ENCODE assay signal across 8 cellular contexts in the genomic region with DNA sequence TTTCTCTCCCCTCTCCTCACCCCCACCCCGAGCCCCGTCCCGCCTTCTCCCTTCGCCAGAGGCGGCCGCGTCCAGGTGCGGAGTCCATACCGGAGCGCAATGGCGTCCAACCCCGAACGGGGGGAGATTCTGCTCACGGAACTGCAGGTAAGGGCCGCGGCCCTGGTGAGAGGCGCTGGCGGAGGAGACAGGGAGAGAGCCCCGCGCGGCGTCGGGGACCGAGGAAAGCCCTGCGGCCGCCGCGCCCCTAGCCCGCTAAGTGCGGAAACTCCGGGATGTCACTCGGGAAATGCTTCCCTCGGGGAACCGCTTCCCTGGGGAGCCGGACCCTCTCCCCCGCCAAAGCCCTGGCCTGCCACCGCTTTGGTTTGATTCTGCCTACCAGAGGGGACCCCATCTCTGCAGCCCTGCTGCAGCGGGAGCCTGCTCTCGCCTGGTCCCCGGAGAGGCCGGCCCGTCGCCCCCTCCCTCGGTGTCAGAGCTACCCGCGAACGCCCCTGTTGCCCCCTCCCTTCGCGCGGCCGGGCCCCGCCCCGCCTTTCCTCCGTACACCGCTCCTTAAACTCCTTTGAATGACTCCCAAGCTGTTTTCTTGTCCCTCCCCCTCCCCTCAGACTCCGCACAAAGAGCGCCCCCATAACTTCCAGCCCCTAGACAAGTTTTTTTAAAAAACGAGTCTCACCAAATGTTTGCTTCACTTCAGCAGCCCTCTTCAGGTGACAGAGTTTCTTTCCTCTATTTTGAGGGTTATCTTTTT. TPM values are rescaled to one million over a fixed set of nuclear protein-coding genes. Genes with fewer than 3 reads are reported as not detected.
A peak's percentile ranks its signal among the peaks of the same experiment; 100 is the strongest.
DNase-seq lines count a peak whose midpoint lies in the region; ATAC-seq and TF ChIP-seq lines count a peak whose summit lies in the region.

No MANE protein-coding gene starts in this region.

- peaks cover 0 to 2% of the 10 kb centered on the region in 2 donors for H3K4me1 ChIP-seq in lung (ENCODE audit: control insufficient read depth in 2 of 2, insufficient read depth in 2 of 2, low read length in 2 of 2)

- H3K27ac ChIP-seq in lung (ENCODE audit: low read depth in 1 of 2, low read length in 1 of 2): peak overlapping the region; percentile 98 to 99

- WGBS in lung, 2 donors: 0 to 1% methylated on average over 35 to 58 of the region's 58 CpGs

- peak overlapping the region; percentile 85 for H3K4me3 ChIP-seq in lung

- DNase-seq in Ammon's horn (ENCODE audit: low spot score) (peak; percentile 50), NCI-H524 (lab: John Stamatoyannopoulos, UW) (peak; percentile 79 to 81), ecto neural progenitor cell (ENCODE audit: low spot score) (peak; percentile 86), lung (ENCODE audit: low spot score) (peak; percentile 61)
- DNase-seq in activated CD4-positive, alpha-beta T cell treated with anti-CD3 and anti-CD28 coated beads, Interleukin-2, amount 50 U/mL, for 1 hour: peak; percentile 40
- peak; percentile 37 for DNase-seq in stimulated activated CD8-positive, alpha-beta memory T cell treated with anti-CD3 and anti-CD28 coated beads, Interleukin-12 subunit alpha, Interleukin-12 subunit beta, amount 100 ng/mL, for 1 hour (ENCODE audit: low read depth)

- no peak for TF ChIP-seq CTCF in lung (IDR thresholded peaks at IDR 0.05; ENCODE audit: control extremely low read depth, extremely low read depth)

- no peaks in the 10 kb centered on the region for H3K27me3 ChIP-seq in lung (ENCODE audit: control insufficient read depth, insufficient read depth)

- peak; percentile 49 for ATAC-seq in GM19023 (IDR thresholded peaks at IDR 0.05; ENCODE audit: unreplicated experiment)
- peak; percentile 41 for ATAC-seq in HG03342 (IDR thresholded peaks at IDR 0.05; ENCODE audit: unreplicated experiment)
- peak; percentile 49 for ATAC-seq in lung (ENCODE audit: insufficient read depth, low FRiP score)

- no peaks in the 10 kb centered on the region for H3K9me3 ChIP-seq in lung (ENCODE audit: control insufficient read depth in 2 of 2, insufficient read depth in 1 of 2, low read length in 1 of 2)

- H3K36me3 ChIP-seq in lung (ENCODE audit: control insufficient read depth in 2 of 2, insufficient read depth in 2 of 2, low read length in 2 of 2): no peaks in the 10 kb centered on the region

RNA-seq across cellular contexts. Expression of a gene that starts 0.6 kb away (rescaled TPM):
- 100 to 1,000 TPM in 1 of 2 donors, 10 to 100 TPM in 1; 33.8 to 130 TPM for total RNA-seq in lung
- polyA plus RNA-seq in lung: 10 to 100 TPM in 1 of 2 donors, 1 to 10 TPM in 1; 9.5 to 15.7 TPM

Comparison
In these comparisons a context has a peak if more than half of its experiments do, and no peak if none do; other contexts are left out.
1. Peak in every context shown above with its lines: DNase-seq, ATAC-seq, H3K4me3 ChIP-seq and H3K27ac ChIP-seq.